ENCODE assay signal across 22 cellular contexts in the genomic region with DNA sequence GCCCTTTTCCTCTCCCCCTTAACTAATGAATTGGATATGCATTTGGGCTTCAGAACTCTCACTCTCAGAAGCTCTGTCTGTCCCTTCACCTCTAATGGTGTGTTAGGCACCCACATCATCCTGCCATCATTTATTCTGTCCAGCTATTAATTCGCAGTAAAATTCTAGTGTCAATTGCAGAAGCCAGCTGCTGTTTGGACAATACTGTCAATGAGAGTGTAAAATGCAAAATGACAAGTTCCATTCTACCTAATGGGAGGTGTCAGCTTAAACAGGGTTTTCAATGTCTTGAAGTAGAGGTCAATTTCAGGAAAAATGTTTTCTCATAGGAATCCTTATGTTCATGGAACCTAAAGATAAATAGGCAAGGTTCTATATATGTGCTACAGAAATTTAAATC.
"Had no signal": no experiment of that assay in that cellular context is flagged by ENCODE, and none has a peak within 500 bp of the region (broad histone marks: within the 10 kb centered on the region; RNA-seq: fewer than 3 reads in every experiment).

No MANE protein-coding gene starts in this region.

- ATAC-seq: SK-N-SH treated with all-trans-retinoic acid at 6 μM for 48 hours, T-helper 17 cell had no signal

- DNase-seq: KBM-7; MV-4-11; NCI-H1048; NCI-H1105; NCI-H1436 treated with DMSO at 0.1 percent for 48 hours; NCI-H1694; NCI-H187 treated with DMSO at 0.1 percent for 48 hours; NCI-H2029 treated with DMSO at 0.1 percent for 48 hours; NCI-H2171 treated with DMSO at 0.1 percent for 48 hours; NCI-H226; NCI-H446; NCI-H510A treated with DMSO at 0.1 percent for 48 hours; NCI-H526; NK-92 treated with Interleukin-12 subunit alpha and Interleukin-12 subunit beta, amount 100 ng/mL, for 24 hours; OCI-M1; PC-9; Peyer's patch; Right ventricle myocardium superior; SJCRH30; T-helper 1 cell; T-helper 17 cell had no signal

- H3K4me3 ChIP-seq: PC-9, Peyer's patch, SJCRH30 had no signal

- H3K27me3 ChIP-seq: Peyer's patch, SJCRH30 had no signal

- H3K9me3 ChIP-seq: Peyer's patch, SJCRH30 had no signal

- H3K4me2 ChIP-seq: PC-9 had no signal

- H3K27ac ChIP-seq: PC-9, Peyer's patch, SJCRH30 had no signal

- H2AFZ ChIP-seq: PC-9 had no signal

- H3K36me3 ChIP-seq: Peyer's patch, SJCRH30 had no signal
